1 cellular context compared by ENCODE assay signal in the genomic region with DNA sequence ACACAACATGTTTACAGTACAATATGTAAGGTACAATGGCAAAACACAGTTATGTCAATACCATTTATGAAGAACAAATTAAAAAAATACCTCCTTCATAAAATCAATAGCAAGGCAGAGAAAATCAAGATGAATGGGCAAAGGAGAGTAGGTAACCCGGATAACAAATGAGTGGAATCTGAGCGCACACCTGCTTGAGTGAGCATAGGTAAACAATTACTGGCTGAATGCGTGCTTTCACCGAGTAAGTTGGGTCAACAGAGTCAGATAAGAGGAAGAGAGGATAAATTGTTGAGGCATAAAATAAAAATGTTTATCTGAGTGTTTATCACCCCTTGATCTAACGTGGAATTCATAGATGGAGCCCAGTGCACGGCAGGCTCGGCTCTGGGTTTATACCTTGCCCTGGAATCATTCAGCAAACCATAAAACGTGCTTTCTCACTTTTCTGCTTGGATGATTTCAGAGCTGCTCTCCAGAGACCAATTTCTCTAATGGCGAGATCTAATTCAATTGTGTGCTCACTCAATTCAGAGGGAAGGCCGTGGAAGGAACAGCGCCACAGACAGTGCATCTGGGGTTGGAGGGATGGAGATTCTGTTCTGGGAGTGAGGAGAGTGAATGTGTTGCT.
TF ChIP-seq lines count a peak whose summit lies in the region.

No MANE protein-coding gene starts in this region.

TF ChIP-seq in HEK293, 187 proteins besides CTCF, POLR2A, EP300 and RAD21 (continued from another document and continues in another):
- TF ChIP-seq, protein P1, sequence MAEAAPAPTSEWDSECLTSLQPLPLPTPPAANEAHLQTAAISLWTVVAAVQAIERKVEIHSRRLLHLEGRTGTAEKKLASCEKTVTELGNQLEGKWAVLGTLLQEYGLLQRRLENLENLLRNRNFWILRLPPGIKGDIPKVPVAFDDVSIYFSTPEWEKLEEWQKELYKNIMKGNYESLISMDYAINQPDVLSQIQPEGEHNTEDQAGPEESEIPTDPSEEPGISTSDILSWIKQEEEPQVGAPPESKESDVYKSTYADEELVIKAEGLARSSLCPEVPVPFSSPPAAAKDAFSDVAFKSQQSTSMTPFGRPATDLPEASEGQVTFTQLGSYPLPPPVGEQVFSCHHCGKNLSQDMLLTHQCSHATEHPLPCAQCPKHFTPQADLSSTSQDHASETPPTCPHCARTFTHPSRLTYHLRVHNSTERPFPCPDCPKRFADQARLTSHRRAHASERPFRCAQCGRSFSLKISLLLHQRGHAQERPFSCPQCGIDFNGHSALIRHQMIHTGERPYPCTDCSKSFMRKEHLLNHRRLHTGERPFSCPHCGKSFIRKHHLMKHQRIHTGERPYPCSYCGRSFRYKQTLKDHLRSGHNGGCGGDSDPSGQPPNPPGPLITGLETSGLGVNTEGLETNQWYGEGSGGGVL (tag by site-specific recombination; IDR thresholded peaks at IDR 0.05), result no peak
- TF ChIP-seq, protein P2, sequence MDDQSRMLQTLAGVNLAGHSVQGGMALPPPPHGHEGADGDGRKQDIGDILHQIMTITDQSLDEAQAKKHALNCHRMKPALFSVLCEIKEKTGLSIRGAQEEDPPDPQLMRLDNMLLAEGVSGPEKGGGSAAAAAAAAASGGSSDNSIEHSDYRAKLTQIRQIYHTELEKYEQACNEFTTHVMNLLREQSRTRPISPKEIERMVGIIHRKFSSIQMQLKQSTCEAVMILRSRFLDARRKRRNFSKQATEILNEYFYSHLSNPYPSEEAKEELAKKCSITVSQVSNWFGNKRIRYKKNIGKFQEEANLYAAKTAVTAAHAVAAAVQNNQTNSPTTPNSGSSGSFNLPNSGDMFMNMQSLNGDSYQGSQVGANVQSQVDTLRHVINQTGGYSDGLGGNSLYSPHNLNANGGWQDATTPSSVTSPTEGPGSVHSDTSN (CRISPR knock-in tag; IDR thresholded peaks at IDR 0.05), result no peak
- TF ChIP-seq WT1 (tag by site-specific recombination; IDR thresholded peaks at IDR 0.05), result peak; percentile 42; the same call in 1 of the 2 replicates
- 0 out of 2 replicates have a peak, but pooled peaks have one; percentile 51 for TF ChIP-seq ZNF423 (tag by site-specific recombination; IDR thresholded peaks at IDR 0.05)
- TF ChIP-seq ZNF660 (tag by site-specific recombination; IDR thresholded peaks at IDR 0.05), result peak; percentile 46; the same call in 1 of the 2 replicates
- no peak for TF ChIP-seq ZNF629 (tag by site-specific recombination; IDR thresholded peaks at IDR 0.05)
- TF ChIP-seq, protein P3, sequence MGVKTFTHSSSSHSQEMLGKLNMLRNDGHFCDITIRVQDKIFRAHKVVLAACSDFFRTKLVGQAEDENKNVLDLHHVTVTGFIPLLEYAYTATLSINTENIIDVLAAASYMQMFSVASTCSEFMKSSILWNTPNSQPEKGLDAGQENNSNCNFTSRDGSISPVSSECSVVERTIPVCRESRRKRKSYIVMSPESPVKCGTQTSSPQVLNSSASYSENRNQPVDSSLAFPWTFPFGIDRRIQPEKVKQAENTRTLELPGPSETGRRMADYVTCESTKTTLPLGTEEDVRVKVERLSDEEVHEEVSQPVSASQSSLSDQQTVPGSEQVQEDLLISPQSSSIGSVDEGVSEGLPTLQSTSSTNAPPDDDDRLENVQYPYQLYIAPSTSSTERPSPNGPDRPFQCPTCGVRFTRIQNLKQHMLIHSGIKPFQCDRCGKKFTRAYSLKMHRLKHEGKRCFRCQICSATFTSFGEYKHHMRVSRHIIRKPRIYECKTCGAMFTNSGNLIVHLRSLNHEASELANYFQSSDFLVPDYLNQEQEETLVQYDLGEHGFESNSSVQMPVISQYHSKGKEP (tag by site-specific recombination; IDR thresholded peaks at IDR 0.05), result peak; percentile 82
- no peak for TF ChIP-seq ZNF707 (tag by site-specific recombination; IDR thresholded peaks at IDR 0.05)
- TF ChIP-seq ZNF791 (tag by site-specific recombination; IDR thresholded peaks at IDR 0.05), result no peak
- TF ChIP-seq BCL11A (tag by site-specific recombination; IDR thresholded peaks at IDR 0.05; ENCODE audit: low read depth), result peak; percentile 29; the same call in 1 of the 2 replicates
- no peak for TF ChIP-seq ZNF266 (tag by site-specific recombination; IDR thresholded peaks at IDR 0.05; ENCODE audit: low read depth)
- TF ChIP-seq, protein P4, sequence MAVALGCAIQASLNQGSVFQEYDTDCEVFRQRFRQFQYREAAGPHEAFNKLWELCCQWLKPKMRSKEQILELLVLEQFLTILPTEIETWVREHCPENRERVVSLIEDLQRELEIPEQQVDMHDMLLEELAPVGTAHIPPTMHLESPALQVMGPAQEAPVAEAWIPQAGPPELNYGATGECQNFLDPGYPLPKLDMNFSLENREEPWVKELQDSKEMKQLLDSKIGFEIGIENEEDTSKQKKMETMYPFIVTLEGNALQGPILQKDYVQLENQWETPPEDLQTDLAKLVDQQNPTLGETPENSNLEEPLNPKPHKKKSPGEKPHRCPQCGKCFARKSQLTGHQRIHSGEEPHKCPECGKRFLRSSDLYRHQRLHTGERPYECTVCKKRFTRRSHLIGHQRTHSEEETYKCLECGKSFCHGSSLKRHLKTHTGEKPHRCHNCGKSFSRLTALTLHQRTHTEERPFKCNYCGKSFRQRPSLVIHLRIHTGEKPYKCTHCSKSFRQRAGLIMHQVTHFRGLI (tag by site-specific recombination; IDR thresholded peaks at IDR 0.05), result no peak
- TF ChIP-seq YY1 (tag by site-specific recombination; IDR thresholded peaks at IDR 0.05), result 0 out of 2 replicates have a peak, but pooled peaks have one; percentile 38
- TF ChIP-seq, protein P5, sequence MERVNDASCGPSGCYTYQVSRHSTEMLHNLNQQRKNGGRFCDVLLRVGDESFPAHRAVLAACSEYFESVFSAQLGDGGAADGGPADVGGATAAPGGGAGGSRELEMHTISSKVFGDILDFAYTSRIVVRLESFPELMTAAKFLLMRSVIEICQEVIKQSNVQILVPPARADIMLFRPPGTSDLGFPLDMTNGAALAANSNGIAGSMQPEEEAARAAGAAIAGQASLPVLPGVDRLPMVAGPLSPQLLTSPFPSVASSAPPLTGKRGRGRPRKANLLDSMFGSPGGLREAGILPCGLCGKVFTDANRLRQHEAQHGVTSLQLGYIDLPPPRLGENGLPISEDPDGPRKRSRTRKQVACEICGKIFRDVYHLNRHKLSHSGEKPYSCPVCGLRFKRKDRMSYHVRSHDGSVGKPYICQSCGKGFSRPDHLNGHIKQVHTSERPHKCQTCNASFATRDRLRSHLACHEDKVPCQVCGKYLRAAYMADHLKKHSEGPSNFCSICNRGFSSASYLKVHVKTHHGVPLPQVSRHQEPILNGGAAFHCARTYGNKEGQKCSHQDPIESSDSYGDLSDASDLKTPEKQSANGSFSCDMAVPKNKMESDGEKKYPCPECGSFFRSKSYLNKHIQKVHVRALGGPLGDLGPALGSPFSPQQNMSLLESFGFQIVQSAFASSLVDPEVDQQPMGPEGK (tag by site-specific recombination; IDR thresholded peaks at IDR 0.05), result no peak
- peak; percentile 88 for TF ChIP-seq ZNF341 (tag by site-specific recombination; IDR thresholded peaks at IDR 0.05; ENCODE audit: low read depth)
- peak; percentile 72 for TF ChIP-seq ZXDB (tag by site-specific recombination; IDR thresholded peaks at IDR 0.05)
- TF ChIP-seq ZNF366 (tag by site-specific recombination; conservative IDR thresholded peaks at IDR 0.05), result no peak
- peak; percentile 96 for TF ChIP-seq TRIM28 (IDR thresholded peaks at IDR 0.05; ENCODE audit: borderline replicate concordance, low read length)
- TF ChIP-seq, protein P6, sequence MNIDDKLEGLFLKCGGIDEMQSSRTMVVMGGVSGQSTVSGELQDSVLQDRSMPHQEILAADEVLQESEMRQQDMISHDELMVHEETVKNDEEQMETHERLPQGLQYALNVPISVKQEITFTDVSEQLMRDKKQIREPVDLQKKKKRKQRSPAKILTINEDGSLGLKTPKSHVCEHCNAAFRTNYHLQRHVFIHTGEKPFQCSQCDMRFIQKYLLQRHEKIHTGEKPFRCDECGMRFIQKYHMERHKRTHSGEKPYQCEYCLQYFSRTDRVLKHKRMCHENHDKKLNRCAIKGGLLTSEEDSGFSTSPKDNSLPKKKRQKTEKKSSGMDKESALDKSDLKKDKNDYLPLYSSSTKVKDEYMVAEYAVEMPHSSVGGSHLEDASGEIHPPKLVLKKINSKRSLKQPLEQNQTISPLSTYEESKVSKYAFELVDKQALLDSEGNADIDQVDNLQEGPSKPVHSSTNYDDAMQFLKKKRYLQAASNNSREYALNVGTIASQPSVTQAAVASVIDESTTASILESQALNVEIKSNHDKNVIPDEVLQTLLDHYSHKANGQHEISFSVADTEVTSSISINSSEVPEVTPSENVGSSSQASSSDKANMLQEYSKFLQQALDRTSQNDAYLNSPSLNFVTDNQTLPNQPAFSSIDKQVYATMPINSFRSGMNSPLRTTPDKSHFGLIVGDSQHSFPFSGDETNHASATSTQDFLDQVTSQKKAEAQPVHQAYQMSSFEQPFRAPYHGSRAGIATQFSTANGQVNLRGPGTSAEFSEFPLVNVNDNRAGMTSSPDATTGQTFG (tag by site-specific recombination; IDR thresholded peaks at IDR 0.05; ENCODE audit: borderline replicate concordance), result no peak
- 0 out of 2 replicates have a peak, but pooled peaks have one; percentile 30 for TF ChIP-seq OVOL3 (tag by site-specific recombination; IDR thresholded peaks at IDR 0.05)
- TF ChIP-seq ZNF350 (tag by site-specific recombination; IDR thresholded peaks at IDR 0.05), result no peak
- TF ChIP-seq, protein P7, sequence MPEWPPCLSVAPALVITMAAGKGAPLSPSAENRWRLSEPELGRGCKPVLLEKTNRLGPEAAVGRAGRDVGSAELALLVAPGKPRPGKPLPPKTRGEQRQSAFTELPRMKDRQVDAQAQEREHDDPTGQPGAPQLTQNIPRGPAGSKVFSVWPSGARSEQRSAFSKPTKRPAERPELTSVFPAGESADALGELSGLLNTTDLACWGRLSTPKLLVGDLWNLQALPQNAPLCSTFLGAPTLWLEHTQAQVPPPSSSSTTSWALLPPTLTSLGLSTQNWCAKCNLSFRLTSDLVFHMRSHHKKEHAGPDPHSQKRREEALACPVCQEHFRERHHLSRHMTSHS (tag by site-specific recombination; IDR thresholded peaks at IDR 0.05), result no peak
- TF ChIP-seq, protein P8, sequence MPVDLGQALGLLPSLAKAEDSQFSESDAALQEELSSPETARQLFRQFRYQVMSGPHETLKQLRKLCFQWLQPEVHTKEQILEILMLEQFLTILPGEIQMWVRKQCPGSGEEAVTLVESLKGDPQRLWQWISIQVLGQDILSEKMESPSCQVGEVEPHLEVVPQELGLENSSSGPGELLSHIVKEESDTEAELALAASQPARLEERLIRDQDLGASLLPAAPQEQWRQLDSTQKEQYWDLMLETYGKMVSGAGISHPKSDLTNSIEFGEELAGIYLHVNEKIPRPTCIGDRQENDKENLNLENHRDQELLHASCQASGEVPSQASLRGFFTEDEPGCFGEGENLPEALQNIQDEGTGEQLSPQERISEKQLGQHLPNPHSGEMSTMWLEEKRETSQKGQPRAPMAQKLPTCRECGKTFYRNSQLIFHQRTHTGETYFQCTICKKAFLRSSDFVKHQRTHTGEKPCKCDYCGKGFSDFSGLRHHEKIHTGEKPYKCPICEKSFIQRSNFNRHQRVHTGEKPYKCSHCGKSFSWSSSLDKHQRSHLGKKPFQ (tag by site-specific recombination; IDR thresholded peaks at IDR 0.05), result no peak; the same call in 1 of the 2 replicates
- TF ChIP-seq ZNF610 (tag by site-specific recombination; IDR thresholded peaks at IDR 0.05; ENCODE audit: borderline replicate concordance), result 0 out of 2 replicates have a peak, but pooled peaks have one; percentile 66
- no peak for TF ChIP-seq ZNF626 (tag by site-specific recombination; IDR thresholded peaks at IDR 0.05)
- peak; percentile 75 for TF ChIP-seq FEZF1 (tag by site-specific recombination; IDR thresholded peaks at IDR 0.05)
- peak; percentile 67; the same call in 1 of the 2 replicates for TF ChIP-seq TCF7L2 (IDR thresholded peaks at IDR 0.05; ENCODE audit: borderline replicate concordance, low read depth, low read length)
- TF ChIP-seq ZSCAN30 (tag by site-specific recombination; IDR thresholded peaks at IDR 0.05), result peak; percentile 73; the same call in 1 of the 2 replicates
- peak; percentile 44; the same call in 1 of the 2 replicates for TF ChIP-seq ZNF664 (tag by site-specific recombination; IDR thresholded peaks at IDR 0.05)
- TF ChIP-seq ZNF555 (tag by site-specific recombination; conservative IDR thresholded peaks at IDR 0.05), result no peak
- TF ChIP-seq ZIC2 (tag by site-specific recombination; IDR thresholded peaks at IDR 0.05), result no peak
- TF ChIP-seq ZNF10 (tag by site-specific recombination; IDR thresholded peaks at IDR 0.05), result 0 out of 2 replicates have a peak, but pooled peaks have one; percentile 25
- TF ChIP-seq SETDB1 (IDR thresholded peaks at IDR 0.05; ENCODE audit: insufficient read length, low read length), result no peak
- TF ChIP-seq ZNF132 (tag by site-specific recombination; IDR thresholded peaks at IDR 0.05; ENCODE audit: borderline replicate concordance), result no peak
- 0 out of 2 replicates have a peak, but pooled peaks have one; percentile 13 for TF ChIP-seq ZNF335 (tag by site-specific recombination; conservative IDR thresholded peaks at IDR 0.05)
- no peak for TF ChIP-seq ZNF140 (tag by site-specific recombination; IDR thresholded peaks at IDR 0.05)
- peak; percentile 84 for TF ChIP-seq OSR2 (tag by site-specific recombination; IDR thresholded peaks at IDR 0.05)
- TF ChIP-seq MZF1 (tag by site-specific recombination; IDR thresholded peaks at IDR 0.05; ENCODE audit: borderline replicate concordance), result peak; percentile 87; the same call in 1 of the 2 replicates
- no peak for TF ChIP-seq ZNF747 (tag by site-specific recombination; IDR thresholded peaks at IDR 0.05)
- no peak for TF ChIP-seq ZNF274 (IDR thresholded peaks at IDR 0.05; ENCODE audit: low read length)
- TF ChIP-seq ZNF274 (tag by site-specific recombination; IDR thresholded peaks at IDR 0.05; ENCODE audit: borderline replicate concordance), result no peak
- TF ChIP-seq, protein P9, sequence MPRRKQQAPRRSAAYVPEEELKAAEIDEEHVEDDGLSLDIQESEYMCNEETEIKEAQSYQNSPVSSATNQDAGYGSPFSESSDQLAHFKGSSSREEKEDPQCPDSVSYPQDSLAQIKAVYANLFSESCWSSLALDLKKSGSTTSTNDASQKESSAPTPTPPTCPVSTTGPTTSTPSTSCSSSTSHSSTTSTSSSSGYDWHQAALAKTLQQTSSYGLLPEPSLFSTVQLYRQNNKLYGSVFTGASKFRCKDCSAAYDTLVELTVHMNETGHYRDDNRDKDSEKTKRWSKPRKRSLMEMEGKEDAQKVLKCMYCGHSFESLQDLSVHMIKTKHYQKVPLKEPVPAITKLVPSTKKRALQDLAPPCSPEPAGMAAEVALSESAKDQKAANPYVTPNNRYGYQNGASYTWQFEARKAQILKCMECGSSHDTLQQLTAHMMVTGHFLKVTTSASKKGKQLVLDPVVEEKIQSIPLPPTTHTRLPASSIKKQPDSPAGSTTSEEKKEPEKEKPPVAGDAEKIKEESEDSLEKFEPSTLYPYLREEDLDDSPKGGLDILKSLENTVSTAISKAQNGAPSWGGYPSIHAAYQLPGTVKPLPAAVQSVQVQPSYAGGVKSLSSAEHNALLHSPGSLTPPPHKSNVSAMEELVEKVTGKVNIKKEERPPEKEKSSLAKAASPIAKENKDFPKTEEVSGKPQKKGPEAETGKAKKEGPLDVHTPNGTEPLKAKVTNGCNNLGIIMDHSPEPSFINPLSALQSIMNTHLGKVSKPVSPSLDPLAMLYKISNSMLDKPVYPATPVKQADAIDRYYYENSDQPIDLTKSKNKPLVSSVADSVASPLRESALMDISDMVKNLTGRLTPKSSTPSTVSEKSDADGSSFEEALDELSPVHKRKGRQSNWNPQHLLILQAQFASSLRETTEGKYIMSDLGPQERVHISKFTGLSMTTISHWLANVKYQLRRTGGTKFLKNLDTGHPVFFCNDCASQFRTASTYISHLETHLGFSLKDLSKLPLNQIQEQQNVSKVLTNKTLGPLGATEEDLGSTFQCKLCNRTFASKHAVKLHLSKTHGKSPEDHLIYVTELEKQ (tag by site-specific recombination; IDR thresholded peaks at IDR 0.05; ENCODE audit: borderline replicate concordance), result peak; percentile 69; the same call in 1 of the 2 replicates
- TF ChIP-seq ZBTB20 (tag by site-specific recombination; IDR thresholded peaks at IDR 0.05), result peak; percentile 54; the same call in 1 of the 2 replicates
